Comparison of ENCODE assay signal across 1 cellular context in genomic region chr20:62970307-62971210, GRCh38.
TF ChIP-seq lines count a peak whose summit lies in the region.

No MANE protein-coding gene starts in this region.

TF ChIP-seq in HepG2, 621 proteins besides CTCF, POLR2A, EP300 and RAD21 (continued from another document and continues in another):
- TF ChIP-seq ZNF281 (CRISPR knock-in tag; IDR thresholded peaks at IDR 0.05; ENCODE audit: borderline replicate concordance) (0 out of 2 replicates have a peak, but pooled peaks have one; percentile 24), ZNF678 (CRISPR knock-in tag; IDR thresholded peaks at IDR 0.05) (no peak; the same call in 1 of the 2 replicates), XRCC5 (optimal IDR thresholded peaks at IDR 0.05; ENCODE audit: low read length) (peak; percentile 41), ZNF18 (CRISPR knock-in tag; IDR thresholded peaks at IDR 0.05; ENCODE audit: insufficient replicate concordance) (no peak), ZNF24 (IDR thresholded peaks at IDR 0.05) (no peak), FOXP1 (IDR thresholded peaks at IDR 0.05) (no peak), FOXP1 (CRISPR knock-in tag; IDR thresholded peaks at IDR 0.05) (no peak), RERE (CRISPR knock-in tag; IDR thresholded peaks at IDR 0.05; ENCODE audit: low read depth) (no peak), FIP1L1 (IDR thresholded peaks at IDR 0.05; ENCODE audit: borderline replicate concordance, insufficient read depth, low read depth, low read length) (no peak), ZNF616 (CRISPR knock-in tag; IDR thresholded peaks at IDR 0.05; ENCODE audit: low read depth) (no peak), RFX1 (IDR thresholded peaks at IDR 0.05) (no peak), ZFX (CRISPR knock-in tag; IDR thresholded peaks at IDR 0.05; ENCODE audit: low read depth) (peak; percentile 89), ZBTB7A (CRISPR knock-in tag; IDR thresholded peaks at IDR 0.05) (no peak), EED (CRISPR knock-in tag; IDR thresholded peaks at IDR 0.05) (no peak), GLI4 (CRISPR knock-in tag; IDR thresholded peaks at IDR 0.05; ENCODE audit: borderline replicate concordance) (0 out of 2 replicates have a peak, but pooled peaks have one; percentile 23)
- TF ChIP-seq, protein P1, sequence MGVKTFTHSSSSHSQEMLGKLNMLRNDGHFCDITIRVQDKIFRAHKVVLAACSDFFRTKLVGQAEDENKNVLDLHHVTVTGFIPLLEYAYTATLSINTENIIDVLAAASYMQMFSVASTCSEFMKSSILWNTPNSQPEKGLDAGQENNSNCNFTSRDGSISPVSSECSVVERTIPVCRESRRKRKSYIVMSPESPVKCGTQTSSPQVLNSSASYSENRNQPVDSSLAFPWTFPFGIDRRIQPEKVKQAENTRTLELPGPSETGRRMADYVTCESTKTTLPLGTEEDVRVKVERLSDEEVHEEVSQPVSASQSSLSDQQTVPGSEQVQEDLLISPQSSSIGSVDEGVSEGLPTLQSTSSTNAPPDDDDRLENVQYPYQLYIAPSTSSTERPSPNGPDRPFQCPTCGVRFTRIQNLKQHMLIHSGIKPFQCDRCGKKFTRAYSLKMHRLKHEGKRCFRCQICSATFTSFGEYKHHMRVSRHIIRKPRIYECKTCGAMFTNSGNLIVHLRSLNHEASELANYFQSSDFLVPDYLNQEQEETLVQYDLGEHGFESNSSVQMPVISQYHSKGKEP (CRISPR knock-in tag; IDR thresholded peaks at IDR 0.05) = no peak
- TF ChIP-seq, protein P2, sequence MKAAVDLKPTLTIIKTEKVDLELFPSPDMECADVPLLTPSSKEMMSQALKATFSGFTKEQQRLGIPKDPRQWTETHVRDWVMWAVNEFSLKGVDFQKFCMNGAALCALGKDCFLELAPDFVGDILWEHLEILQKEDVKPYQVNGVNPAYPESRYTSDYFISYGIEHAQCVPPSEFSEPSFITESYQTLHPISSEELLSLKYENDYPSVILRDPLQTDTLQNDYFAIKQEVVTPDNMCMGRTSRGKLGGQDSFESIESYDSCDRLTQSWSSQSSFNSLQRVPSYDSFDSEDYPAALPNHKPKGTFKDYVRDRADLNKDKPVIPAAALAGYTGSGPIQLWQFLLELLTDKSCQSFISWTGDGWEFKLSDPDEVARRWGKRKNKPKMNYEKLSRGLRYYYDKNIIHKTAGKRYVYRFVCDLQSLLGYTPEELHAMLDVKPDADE (CRISPR knock-in tag; IDR thresholded peaks at IDR 0.05) = no peak
- TF ChIP-seq, protein P3, sequence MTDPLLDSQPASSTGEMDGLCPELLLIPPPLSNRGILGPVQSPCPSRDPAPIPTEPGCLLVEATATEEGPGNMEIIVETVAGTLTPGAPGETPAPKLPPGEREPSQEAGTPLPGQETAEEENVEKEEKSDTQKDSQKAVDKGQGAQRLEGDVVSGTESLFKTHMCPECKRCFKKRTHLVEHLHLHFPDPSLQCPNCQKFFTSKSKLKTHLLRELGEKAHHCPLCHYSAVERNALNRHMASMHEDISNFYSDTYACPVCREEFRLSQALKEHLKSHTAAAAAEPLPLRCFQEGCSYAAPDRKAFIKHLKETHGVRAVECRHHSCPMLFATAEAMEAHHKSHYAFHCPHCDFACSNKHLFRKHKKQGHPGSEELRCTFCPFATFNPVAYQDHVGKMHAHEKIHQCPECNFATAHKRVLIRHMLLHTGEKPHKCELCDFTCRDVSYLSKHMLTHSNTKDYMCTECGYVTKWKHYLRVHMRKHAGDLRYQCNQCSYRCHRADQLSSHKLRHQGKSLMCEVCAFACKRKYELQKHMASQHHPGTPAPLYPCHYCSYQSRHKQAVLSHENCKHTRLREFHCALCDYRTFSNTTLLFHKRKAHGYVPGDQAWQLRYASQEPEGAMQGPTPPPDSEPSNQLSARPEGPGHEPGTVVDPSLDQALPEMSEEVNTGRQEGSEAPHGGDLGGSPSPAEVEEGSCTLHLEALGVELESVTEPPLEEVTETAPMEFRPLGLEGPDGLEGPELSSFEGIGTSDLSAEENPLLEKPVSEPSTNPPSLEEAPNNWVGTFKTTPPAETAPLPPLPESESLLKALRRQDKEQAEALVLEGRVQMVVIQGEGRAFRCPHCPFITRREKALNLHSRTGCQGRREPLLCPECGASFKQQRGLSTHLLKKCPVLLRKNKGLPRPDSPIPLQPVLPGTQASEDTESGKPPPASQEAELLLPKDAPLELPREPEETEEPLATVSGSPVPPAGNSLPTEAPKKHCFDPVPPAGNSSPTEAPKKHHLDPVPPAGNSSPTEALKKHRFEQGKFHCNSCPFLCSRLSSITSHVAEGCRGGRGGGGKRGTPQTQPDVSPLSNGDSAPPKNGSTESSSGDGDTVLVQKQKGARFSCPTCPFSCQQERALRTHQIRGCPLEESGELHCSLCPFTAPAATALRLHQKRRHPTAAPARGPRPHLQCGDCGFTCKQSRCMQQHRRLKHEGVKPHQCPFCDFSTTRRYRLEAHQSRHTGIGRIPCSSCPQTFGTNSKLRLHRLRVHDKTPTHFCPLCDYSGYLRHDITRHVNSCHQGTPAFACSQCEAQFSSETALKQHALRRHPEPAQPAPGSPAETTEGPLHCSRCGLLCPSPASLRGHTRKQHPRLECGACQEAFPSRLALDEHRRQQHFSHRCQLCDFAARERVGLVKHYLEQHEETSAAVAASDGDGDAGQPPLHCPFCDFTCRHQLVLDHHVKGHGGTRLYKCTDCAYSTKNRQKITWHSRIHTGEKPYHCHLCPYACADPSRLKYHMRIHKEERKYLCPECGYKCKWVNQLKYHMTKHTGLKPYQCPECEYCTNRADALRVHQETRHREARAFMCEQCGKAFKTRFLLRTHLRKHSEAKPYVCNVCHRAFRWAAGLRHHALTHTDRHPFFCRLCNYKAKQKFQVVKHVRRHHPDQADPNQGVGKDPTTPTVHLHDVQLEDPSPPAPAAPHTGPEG (CRISPR knock-in tag; IDR thresholded peaks at IDR 0.05) = no peak
- TF ChIP-seq, protein P4, sequence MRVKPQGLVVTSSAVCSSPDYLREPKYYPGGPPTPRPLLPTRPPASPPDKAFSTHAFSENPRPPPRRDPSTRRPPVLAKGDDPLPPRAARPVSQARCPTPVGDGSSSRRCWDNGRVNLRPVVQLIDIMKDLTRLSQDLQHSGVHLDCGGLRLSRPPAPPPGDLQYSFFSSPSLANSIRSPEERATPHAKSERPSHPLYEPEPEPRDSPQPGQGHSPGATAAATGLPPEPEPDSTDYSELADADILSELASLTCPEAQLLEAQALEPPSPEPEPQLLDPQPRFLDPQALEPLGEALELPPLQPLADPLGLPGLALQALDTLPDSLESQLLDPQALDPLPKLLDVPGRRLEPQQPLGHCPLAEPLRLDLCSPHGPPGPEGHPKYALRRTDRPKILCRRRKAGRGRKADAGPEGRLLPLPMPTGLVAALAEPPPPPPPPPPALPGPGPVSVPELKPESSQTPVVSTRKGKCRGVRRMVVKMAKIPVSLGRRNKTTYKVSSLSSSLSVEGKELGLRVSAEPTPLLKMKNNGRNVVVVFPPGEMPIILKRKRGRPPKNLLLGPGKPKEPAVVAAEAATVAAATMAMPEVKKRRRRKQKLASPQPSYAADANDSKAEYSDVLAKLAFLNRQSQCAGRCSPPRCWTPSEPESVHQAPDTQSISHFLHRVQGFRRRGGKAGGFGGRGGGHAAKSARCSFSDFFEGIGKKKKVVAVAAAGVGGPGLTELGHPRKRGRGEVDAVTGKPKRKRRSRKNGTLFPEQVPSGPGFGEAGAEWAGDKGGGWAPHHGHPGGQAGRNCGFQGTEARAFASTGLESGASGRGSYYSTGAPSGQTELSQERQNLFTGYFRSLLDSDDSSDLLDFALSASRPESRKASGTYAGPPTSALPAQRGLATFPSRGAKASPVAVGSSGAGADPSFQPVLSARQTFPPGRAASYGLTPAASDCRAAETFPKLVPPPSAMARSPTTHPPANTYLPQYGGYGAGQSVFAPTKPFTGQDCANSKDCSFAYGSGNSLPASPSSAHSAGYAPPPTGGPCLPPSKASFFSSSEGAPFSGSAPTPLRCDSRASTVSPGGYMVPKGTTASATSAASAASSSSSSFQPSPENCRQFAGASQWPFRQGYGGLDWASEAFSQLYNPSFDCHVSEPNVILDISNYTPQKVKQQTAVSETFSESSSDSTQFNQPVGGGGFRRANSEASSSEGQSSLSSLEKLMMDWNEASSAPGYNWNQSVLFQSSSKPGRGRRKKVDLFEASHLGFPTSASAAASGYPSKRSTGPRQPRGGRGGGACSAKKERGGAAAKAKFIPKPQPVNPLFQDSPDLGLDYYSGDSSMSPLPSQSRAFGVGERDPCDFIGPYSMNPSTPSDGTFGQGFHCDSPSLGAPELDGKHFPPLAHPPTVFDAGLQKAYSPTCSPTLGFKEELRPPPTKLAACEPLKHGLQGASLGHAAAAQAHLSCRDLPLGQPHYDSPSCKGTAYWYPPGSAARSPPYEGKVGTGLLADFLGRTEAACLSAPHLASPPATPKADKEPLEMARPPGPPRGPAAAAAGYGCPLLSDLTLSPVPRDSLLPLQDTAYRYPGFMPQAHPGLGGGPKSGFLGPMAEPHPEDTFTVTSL (CRISPR knock-in tag; IDR thresholded peaks at IDR 0.05; ENCODE audit: borderline replicate concordance) = no peak
